ENCODE assay signal across 18 cellular contexts in the genomic region with DNA sequence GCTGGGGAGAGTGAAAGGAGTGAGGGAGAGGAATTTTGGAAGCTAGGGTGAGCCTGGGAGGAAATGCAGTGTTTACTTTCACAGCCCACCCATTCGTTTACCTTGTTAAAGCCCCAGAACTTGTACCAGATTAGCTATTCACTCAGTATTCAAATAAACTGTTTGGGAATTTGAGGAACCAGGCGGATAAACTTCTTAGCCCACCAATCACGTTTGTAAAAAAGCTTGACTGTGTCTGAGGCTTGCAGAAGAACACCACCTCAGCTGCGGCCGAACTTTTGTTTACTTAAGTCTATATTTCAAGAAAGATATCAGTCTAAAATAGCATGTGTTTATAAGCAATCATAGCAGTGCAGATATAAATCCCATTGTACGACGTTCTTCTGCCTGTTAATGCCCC. TPM values are rescaled to one million over a fixed set of nuclear protein-coding genes. Genes with fewer than 3 reads are reported as not detected.
DNase-seq lines count a peak whose midpoint lies in the region; ATAC-seq and TF ChIP-seq lines count a peak whose summit lies in the region.
"Had no signal": no experiment of that assay in that cellular context is flagged by ENCODE, and none has a peak within 500 bp of the region (broad histone marks: within the 10 kb centered on the region; RNA-seq: fewer than 3 reads in every experiment).

No MANE protein-coding gene starts in this region.

- H3K4me1 ChIP-seq in fibroblast of lung (ENCODE audit: control insufficient read depth, extremely low read depth, insufficient read depth, low read length) = peaks cover 10% of the 10 kb centered on the region
- peaks cover 0 to 11% of the 10 kb centered on the region in 2 donors for H3K4me1 ChIP-seq in left lung

- H3K79me2 ChIP-seq in fibroblast of lung (ENCODE audit: control insufficient read depth, insufficient read depth, low read length) = no peaks in the 10 kb centered on the region

- no peaks in the 10 kb centered on the region for H4K20me1 ChIP-seq in fibroblast of lung (ENCODE audit: control insufficient read depth, extremely low read depth, insufficient read depth, low read length)

- H3K36me3 ChIP-seq in fibroblast of lung (ENCODE audit: control insufficient read depth, insufficient read depth, low read length) = no peaks in the 10 kb centered on the region
- H3K36me3 ChIP-seq in left lung = no peaks in the 10 kb centered on the region
- H3K36me3 ChIP-seq: BE2C had no signal

- DNase-seq in NCI-H82 (lab: John Stamatoyannopoulos, UW) (peak; percentile 20), NCI-H82 treated with DMSO at 0.1 percent for 48 hours (lab: John Stamatoyannopoulos, UW; ENCODE audit: unreplicated experiment) (no peak), fibroblast of lung (ENCODE audit: low read depth in 2 of 2) (peak in 1 of 2 donors; percentile 67), progenitor cell of endocrine pancreas (ENCODE audit: low spot score, unreplicated experiment) (no peak), left lung (no peak)
- no peak for DNase-seq in activated CD4-positive, alpha-beta memory T cell treated with anti-CD3 and anti-CD28 coated beads for 36 hours
- DNase-seq: BE2C; CD4-positive, alpha-beta T cell; EL; NCI-H2029; NCI-H2171 treated with DMSO at 0.1 percent for 48 hours; NCI-H748 treated with DMSO at 0.1 percent for 48 hours; PC-3 had no signal

- H3K9me3 ChIP-seq in fibroblast of lung (ENCODE audit: control insufficient read depth, insufficient read depth, low read depth, low read length) = no peaks in the 10 kb centered on the region
- H3K9me3 ChIP-seq in left lung = no peaks in the 10 kb centered on the region
- H3K9me3 ChIP-seq: BE2C had no signal

- no peaks in the 10 kb centered on the region for H3K27me3 ChIP-seq in fibroblast of lung (ENCODE audit: control insufficient read depth, insufficient read depth, low read length)
- H3K27me3 ChIP-seq in left lung = peaks cover 0 to 18% of the 10 kb centered on the region in 2 donors

- H3K9ac ChIP-seq in fibroblast of lung (ENCODE audit: insufficient read depth, low read length) = no peak overlapping the region

- CTCF ChIA-PET in activated CD4-positive, alpha-beta memory T cell treated with anti-CD3 and anti-CD28 coated beads for 36 hours (lab: Charles Lee) = no interaction called here

- peak overlapping the region; percentile 46 for H3K27ac Mint-ChIP-seq in progenitor cell of endocrine pancreas
- H3K27ac Mint-ChIP-seq in activated CD4-positive, alpha-beta memory T cell treated with anti-CD3 and anti-CD28 coated beads for 36 hours = no peak overlapping the region
- H3K27ac Mint-ChIP-seq: CD4-positive, alpha-beta T cell had no signal

- TF ChIP-seq CTCF in fibroblast of lung (conservative IDR thresholded peaks at IDR 0.05 in 1 of 2, IDR thresholded peaks at IDR 0.05 in 1 of 2; ENCODE audit: low read depth in 1 of 2, low read length in 2 of 2) (no peak), progenitor cell of endocrine pancreas (IDR thresholded peaks at IDR 0.05; ENCODE audit: unreplicated experiment) (no peak), left lung (IDR thresholded peaks at IDR 0.05) (no peak)

- H3K4me3 ChIP-seq in fibroblast of lung (replicated peaks in 1 of 4; ENCODE audit: control extremely low read depth in 1 of 4, insufficient read depth in 1 of 4, low read depth in 3 of 4, low read length in 4 of 4) = peak overlapping the region in 2 of 4 experiments; percentile 13 to 28
- no peak overlapping the region for H3K4me3 ChIP-seq in left lung

- no peaks in the 10 kb centered on the region for H3K36me3 Mint-ChIP-seq in progenitor cell of endocrine pancreas (ENCODE audit: insufficient read depth)
- H3K36me3 Mint-ChIP-seq in activated CD4-positive, alpha-beta memory T cell treated with anti-CD3 and anti-CD28 coated beads for 36 hours = peaks cover 2% of the 10 kb centered on the region

- H3K27me3 Mint-ChIP-seq in progenitor cell of endocrine pancreas = no peaks in the 10 kb centered on the region
- H3K27me3 Mint-ChIP-seq in activated CD4-positive, alpha-beta memory T cell treated with anti-CD3 and anti-CD28 coated beads for 36 hours = peaks cover 12% of the 10 kb centered on the region

- POLR2A ChIA-PET in activated CD4-positive, alpha-beta memory T cell treated with anti-CD3 and anti-CD28 coated beads for 36 hours (lab: Charles Lee) = no interaction called here

- H3K4me1 Mint-ChIP-seq in progenitor cell of endocrine pancreas (ENCODE audit: low read depth) = peaks cover 30% of the 10 kb centered on the region
- peaks cover 4% of the 10 kb centered on the region for H3K4me1 Mint-ChIP-seq in activated CD4-positive, alpha-beta memory T cell treated with anti-CD3 and anti-CD28 coated beads for 36 hours (ENCODE audit: low read depth)

- ATAC-seq in HG03108 (IDR thresholded peaks at IDR 0.05; ENCODE audit: unreplicated experiment) (no peak), left lung (no peak), HG02852 (IDR thresholded peaks at IDR 0.05; ENCODE audit: unreplicated experiment) (no peak)
- ATAC-seq: PC-3 had no signal

- no peaks in the 10 kb centered on the region for H3K9me3 Mint-ChIP-seq in progenitor cell of endocrine pancreas (ENCODE audit: low read depth)
- H3K9me3 Mint-ChIP-seq in activated CD4-positive, alpha-beta memory T cell treated with anti-CD3 and anti-CD28 coated beads for 36 hours = no peaks in the 10 kb centered on the region
- H3K9me3 Mint-ChIP-seq: CD4-positive, alpha-beta T cell had no signal

- peak overlapping the region; percentile 66 for H3K4me2 ChIP-seq in fibroblast of lung (ENCODE audit: extremely low read depth, insufficient read depth, low read length)

- H3K4me3 Mint-ChIP-seq in progenitor cell of endocrine pancreas (ENCODE audit: low read depth) = peak overlapping the region; percentile 27
- no peak overlapping the region for H3K4me3 Mint-ChIP-seq in activated CD4-positive, alpha-beta memory T cell treated with anti-CD3 and anti-CD28 coated beads for 36 hours
- H3K4me3 Mint-ChIP-seq: CD4-positive, alpha-beta T cell had no signal

- H2AFZ ChIP-seq in fibroblast of lung (ENCODE audit: low read length) = peak overlapping the region; percentile 54

- H3K27ac ChIP-seq in fibroblast of lung (ENCODE audit: insufficient read depth, low read length) (no peak overlapping the region), left lung (no peak overlapping the region)
- H3K27ac ChIP-seq: 22Rv1, HL-60, RWPE1 had no signal

- intact Hi-C loops in activated CD4-positive, alpha-beta memory T cell treated with anti-CD3 and anti-CD28 coated beads for 36 hours (cut with micrococcal nuclease) = no loop called here
- intact Hi-C loops in left lung (cut with DNase I) = no loop called here

RNA-seq across cellular contexts. Expression of gene TLE1, which starts 5.2 kb away (rescaled TPM):
- 25.9 and 29.7 TPM in 2 replicates for total RNA-seq in fibroblast of lung
- polyA plus RNA-seq in fibroblast of lung = 29.3 and 35.6 TPM in 2 replicates
- polyA plus RNA-seq in fibroblast of lung (2012) = 21.6 and 26.3 TPM in 2 replicates
- 27.7 and 29.8 TPM in 2 replicates for polyA minus RNA-seq in fibroblast of lung (ENCODE audit: low replicate concordance)
- total RNA-seq in progenitor cell of endocrine pancreas = 68.7 and 69.4 TPM in 2 replicates
- under 1 TPM; 0.17 to 0.22 TPM for total RNA-seq in activated CD4-positive, alpha-beta memory T cell treated with anti-CD3 and anti-CD28 coated beads for 36 hours
- total RNA-seq in left lung = 10 to 100 TPM; 15.1 to 29.2 TPM

Comparison
In these comparisons a context has a peak if more than half of its experiments do, and no peak if none do; other contexts are left out.
1. RNA of gene TLE1, which starts 5.2 kb away (total RNA-seq): 68.7 to 69.4 TPM in progenitor cell of endocrine pancreas, 25.9 to 29.7 TPM in fibroblast of lung and 15.1 to 29.2 TPM in left lung; 0.17 to 0.22 TPM in activated CD4-positive, alpha-beta memory T cell treated with anti-CD3 and anti-CD28 coated beads for 36 hours; every median in the first group is over 10 times any median in the second.